In genomic region chr2:2686228-2686627, GRCh38 we compare ENCODE assay signal across 20 cellular contexts.
DNase-seq lines count a peak whose midpoint lies in the region; ATAC-seq and TF ChIP-seq lines count a peak whose summit lies in the region.
"Had no signal": no experiment of that assay in that cellular context is flagged by ENCODE, and none has a peak within 500 bp of the region (broad histone marks: within the 10 kb centered on the region; RNA-seq: fewer than 3 reads in every experiment).

No MANE protein-coding gene starts in this region.

- H3K9me3 ChIP-seq in BLaER1 (no peaks in the 10 kb centered on the region), lower lobe of right lung (no peaks in the 10 kb centered on the region)

- peak overlapping the region; percentile 77 for H3K4me2 ChIP-seq in BLaER1

- no peaks in the 10 kb centered on the region for H4K20me1 ChIP-seq in BLaER1

- H3K4me3 ChIP-seq in BLaER1 (no peak overlapping the region), lower lobe of right lung (no peak overlapping the region)

- H3K27ac ChIP-seq in BLaER1: no peak overlapping the region
- H3K27ac ChIP-seq in lower lobe of right lung: no peak overlapping the region
- H3K27ac ChIP-seq: RWPE1 had no signal

- H3K4me1 ChIP-seq in BLaER1 (peaks cover 34% of the 10 kb centered on the region), lower lobe of right lung (no peaks in the 10 kb centered on the region)

- TF ChIP-seq CTCF in lower lobe of right lung (IDR thresholded peaks at IDR 0.05) (no peak), GM20000 (IDR thresholded peaks at IDR 0.05; ENCODE audit: extremely low read depth, missing control alignments) (no peak)

- H3K27me3 ChIP-seq in BLaER1 (peaks cover 6% of the 10 kb centered on the region; the same call in 1 of the 2 replicates), lower lobe of right lung (ENCODE audit: low read depth) (no peaks in the 10 kb centered on the region)

- peaks cover 59% of the 10 kb centered on the region for H3K4me1 Mint-ChIP-seq in activated naive CD8-positive, alpha-beta T cell treated with anti-CD3 and anti-CD28 coated beads for 36 hours

- no peaks in the 10 kb centered on the region for H3K9me3 Mint-ChIP-seq in activated naive CD8-positive, alpha-beta T cell treated with anti-CD3 and anti-CD28 coated beads for 36 hours
- H3K9me3 Mint-ChIP-seq: nephron had no signal

- ATAC-seq in lower lobe of right lung: no peak
- ATAC-seq: HepG2, left colon had no signal

- DNase-seq in NCI-H510A treated with DMSO at 0.1 percent for 48 hours (lab: John Stamatoyannopoulos, UW) (peak; percentile 41), NCI-H510A (lab: John Stamatoyannopoulos, UW) (no peak), NAMALWA (ENCODE audit: low spot score) (peak; percentile 4), lower lobe of right lung (no peak), GM20000 (ENCODE audit: low spot score) (no peak)
- no peak for DNase-seq in activated naive CD8-positive, alpha-beta T cell treated with anti-CD3 and anti-CD28 coated beads for 36 hours
- DNase-seq in central memory CD4-positive, alpha-beta T cell: no peak
- DNase-seq: 8988T, activated gamma-delta T cell, C1 segment of cervical spinal cord, DMS79 treated with DMSO at 0.1 percent for 48 hours, left colon, MV-4-11, NCI-H187 treated with DMSO at 0.1 percent for 48 hours, NCI-H446, SW 1271 had no signal

- peak overlapping the region; percentile 33 for H3K4me3 Mint-ChIP-seq in activated naive CD8-positive, alpha-beta T cell treated with anti-CD3 and anti-CD28 coated beads for 36 hours
- H3K4me3 Mint-ChIP-seq: nephron had no signal

- H3K27me3 Mint-ChIP-seq in activated naive CD8-positive, alpha-beta T cell treated with anti-CD3 and anti-CD28 coated beads for 36 hours: peaks cover 4% of the 10 kb centered on the region

- intact Hi-C loops in lower lobe of right lung (cut with DNase I): no loop called here

- H3K36me3 Mint-ChIP-seq in activated naive CD8-positive, alpha-beta T cell treated with anti-CD3 and anti-CD28 coated beads for 36 hours: no peaks in the 10 kb centered on the region

- H3K9ac ChIP-seq in BLaER1: no peak overlapping the region

- H3K27ac Mint-ChIP-seq in activated naive CD8-positive, alpha-beta T cell treated with anti-CD3 and anti-CD28 coated beads for 36 hours: no peak overlapping the region
- H3K27ac Mint-ChIP-seq: nephron had no signal

- H3K36me3 ChIP-seq in BLaER1 (no peaks in the 10 kb centered on the region), lower lobe of right lung (no peaks in the 10 kb centered on the region)

Comparison
In these comparisons a context has a peak if more than half of its experiments do, and no peak if none do; other contexts are left out.
1. DNase-seq: peak in NCI-H510A treated with DMSO at 0.1 percent for 48 hours (single experiment) and NAMALWA (single experiment); none in NCI-H510A (single experiment), activated naive CD8-positive, alpha-beta T cell treated with anti-CD3 and anti-CD28 coated beads for 36 hours (single experiment), lower lobe of right lung (single experiment), central memory CD4-positive, alpha-beta T cell (single experiment) and GM20000 (single experiment).